ENCODE assay signal across 25 cellular contexts in the genomic region with DNA sequence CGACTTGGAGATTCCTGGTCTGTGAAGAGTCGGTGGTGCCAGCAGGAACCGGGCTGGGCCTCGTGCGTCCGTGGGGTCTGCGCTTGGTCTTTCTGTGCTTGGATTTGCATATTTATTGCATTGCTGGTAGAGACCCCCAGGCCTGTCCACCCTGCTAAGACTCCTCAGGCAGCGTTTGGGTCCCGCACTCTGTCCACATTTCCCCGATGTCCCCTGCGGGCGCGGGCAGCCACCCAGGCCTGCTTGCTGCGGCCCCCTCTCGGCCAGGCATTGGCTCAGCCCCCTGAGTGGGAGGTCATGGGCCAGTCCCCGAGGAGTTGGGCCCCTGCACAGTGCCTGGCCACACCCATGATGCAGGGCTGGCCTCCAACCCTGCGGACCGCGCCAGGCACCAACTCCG. TPM values are rescaled to one million over a fixed set of nuclear protein-coding genes. Genes with fewer than 3 reads are reported as not detected.
"Had no signal": no experiment of that assay in that cellular context is flagged by ENCODE, and none has a peak within 500 bp of the region (broad histone marks: within the 10 kb centered on the region; RNA-seq: fewer than 3 reads in every experiment).

No MANE protein-coding gene starts in this region.

- H3K27ac ChIP-seq: ovary, parathyroid adenoma, psoas muscle, right lobe of liver, sigmoid colon, stomach, thoracic aorta, thyroid gland, tibial nerve, vagina had no signal

- H2AFZ ChIP-seq: parathyroid adenoma had no signal

- H3K9me3 ChIP-seq: ovary, psoas muscle, right lobe of liver, sigmoid colon, thoracic aorta, thyroid gland, vagina had no signal

- H3K4me3 ChIP-seq: ovary, psoas muscle, right lobe of liver, sigmoid colon, stomach, thoracic aorta, thyroid gland, tibial nerve, vagina had no signal

- H3K36me3 ChIP-seq: ovary, right lobe of liver, sigmoid colon, stomach, thoracic aorta, thyroid gland, tibial nerve, vagina had no signal

- DNase-seq: naive thymus-derived CD8-positive, alpha-beta T cell; nephron progenitor cell; occipital lobe; ovary; right lobe of liver; sigmoid colon; small intestine; stimulated activated CD4-positive, alpha-beta T cell treated with anti-CD3 and anti-CD28 coated beads, Interleukin-15, amount 100 ng/mL, for 24 hours; stimulated activated CD4-positive, alpha-beta T cell treated with anti-CD3 and anti-CD28 coated beads, Interleukin-2, amount 100 ng/mL, for 24 hours; stimulated activated CD4-positive, alpha-beta T cell treated with anti-CD3 and anti-CD28 coated beads, Interleukin-2, amount 100 ng/mL, for 48 hours; stimulated activated CD4-positive, alpha-beta T cell treated with anti-CD3 and anti-CD28 coated beads, Interleukin-4, amount 100 ng/mL, for 24 hours; stimulated activated naive B cell treated with anti-CD40 and anti-IgM and Interleukin-4, amounts not matched to agents 10 μg/mL and 1 μg/mL and 100 μg/mL, for 72 hours; stimulated activated naive CD4-positive, alpha-beta T cell treated with Interleukin-2 at 50 U/mL for 16 hours; stomach; thyroid gland had no signal

- H3K79me2 ChIP-seq: parathyroid adenoma had no signal

- ATAC-seq: naive thymus-derived CD8-positive, alpha-beta T cell; natural killer cell treated with Interleukin-12 subunit alpha and Interleukin-12 subunit beta and Interleukin-15 and Interleukin-18, amount 100 ng/mL, for 72 hours; psoas muscle; right cardiac atrium; right lobe of liver; stimulated activated effector memory CD8-positive, alpha-beta T cell treated with anti-CD3 and anti-CD28 coated beads, Interleukin-12 subunit alpha, Interleukin-12 subunit beta, amount 100 ng/mL, for 72 hours; stimulated activated naive B cell treated with anti-CD40 and anti-IgM and Interleukin-4, amounts not matched to agents 10 μg/mL and 1 μg/mL and 100 μg/mL, for 72 hours had no signal

- H3K4me1 ChIP-seq: parathyroid adenoma, psoas muscle, right lobe of liver, sigmoid colon, stomach, thyroid gland, tibial nerve, vagina had no signal

- H3K27me3 ChIP-seq: ovary, right lobe of liver, sigmoid colon, stomach, thyroid gland, tibial nerve, vagina had no signal

- H3K9ac ChIP-seq: parathyroid adenoma had no signal

RNA-seq across cellular contexts. Expression of gene CTNND2, which starts 27.4 kb away (rescaled TPM):
- total RNA-seq: naive thymus-derived CD8-positive, alpha-beta T cell; natural killer cell treated with Interleukin-12 subunit alpha and Interleukin-12 subunit beta and Interleukin-15 and Interleukin-18, amount 100 ng/mL, for 72 hours; osteoblast; renal cortical epithelial cell; thoracic aorta had no signal
- polyA plus RNA-seq: naive thymus-derived CD8-positive, alpha-beta T cell had no signal
